25 cellular contexts compared by ENCODE assay signal in genomic region chr5:71623221-71623794, GRCh38. TPM values are rescaled to one million over a fixed set of nuclear protein-coding genes. Genes with fewer than 3 reads are reported as not detected.
A peak's percentile ranks its signal among the peaks of the same experiment; 100 is the strongest.
DNase-seq lines count a peak whose midpoint lies in the region; ATAC-seq, FAIRE-seq and TF ChIP-seq lines count a peak whose summit lies in the region.
"Had no signal": no experiment of that assay in that cellular context is flagged by ENCODE, and none has a peak within 500 bp of the region (broad histone marks: within the 10 kb centered on the region; RNA-seq: fewer than 3 reads in every experiment).

No MANE protein-coding gene starts in this region.

- no peak overlapping the region for H3K4me3 ChIP-seq in WERI-Rb-1 (ENCODE audit: low read depth, low read length)
- H3K4me3 ChIP-seq: BLaER1 treated with 17β-estradiol and CSF1 and Interleukin-3, amounts not matched to agents 10 nM and 100 nM; SJSA1 had no signal

- no peaks in the 10 kb centered on the region for H3K9me3 ChIP-seq in WERI-Rb-1 (ENCODE audit: severe bottlenecking)
- H3K9me3 ChIP-seq: SJSA1 had no signal

- H3K9me3 Mint-ChIP-seq in activated naive CD4-positive, alpha-beta T cell treated with anti-CD3 and anti-CD28 coated beads, Interleukin-2, amount 50 U/mL, for 24 hours = peaks cover 4% of the 10 kb centered on the region
- no peaks in the 10 kb centered on the region for H3K9me3 Mint-ChIP-seq in activated naive CD4-positive, alpha-beta T cell treated with anti-CD3 and anti-CD28 coated beads for 36 hours
- H3K9me3 Mint-ChIP-seq in memory B cell = peaks cover 3% of the 10 kb centered on the region
- no peaks in the 10 kb centered on the region for H3K9me3 Mint-ChIP-seq in stimulated activated effector memory CD8-positive, alpha-beta T cell treated with anti-CD3 and anti-CD28 coated beads, Interleukin-12 subunit alpha, Interleukin-12 subunit beta, amount 100 ng/mL, for 72 hours

- peaks cover 41% of the 10 kb centered on the region for H3K36me3 Mint-ChIP-seq in activated naive CD4-positive, alpha-beta T cell treated with anti-CD3 and anti-CD28 coated beads, Interleukin-2, amount 50 U/mL, for 24 hours
- peaks cover 58% of the 10 kb centered on the region for H3K36me3 Mint-ChIP-seq in activated naive CD4-positive, alpha-beta T cell treated with anti-CD3 and anti-CD28 coated beads for 36 hours (ENCODE audit: low read depth)
- H3K36me3 Mint-ChIP-seq in memory B cell = peaks cover 50% of the 10 kb centered on the region
- H3K36me3 Mint-ChIP-seq in stimulated activated effector memory CD8-positive, alpha-beta T cell treated with anti-CD3 and anti-CD28 coated beads, Interleukin-12 subunit alpha, Interleukin-12 subunit beta, amount 100 ng/mL, for 72 hours = peaks cover 42% of the 10 kb centered on the region

- peak overlapping the region; percentile 51 for H3K27ac Mint-ChIP-seq in activated naive CD4-positive, alpha-beta T cell treated with anti-CD3 and anti-CD28 coated beads, Interleukin-2, amount 50 U/mL, for 24 hours
- no peak overlapping the region for H3K27ac Mint-ChIP-seq in activated naive CD4-positive, alpha-beta T cell treated with anti-CD3 and anti-CD28 coated beads for 36 hours
- peak overlapping the region; percentile 71 for H3K27ac Mint-ChIP-seq in memory B cell
- no peak overlapping the region for H3K27ac Mint-ChIP-seq in stimulated activated effector memory CD8-positive, alpha-beta T cell treated with anti-CD3 and anti-CD28 coated beads, Interleukin-12 subunit alpha, Interleukin-12 subunit beta, amount 100 ng/mL, for 72 hours

- no peak for TF ChIP-seq POLR2A in H54 (IDR thresholded peaks at IDR 0.05; ENCODE audit: low read depth, low read length)

- no peak for DNase-seq in activated naive CD4-positive, alpha-beta T cell treated with anti-CD3 and anti-CD28 coated beads for 36 hours
- DNase-seq in M059J (ENCODE audit: low read depth) = peak; percentile 3
- no peak for DNase-seq in memory B cell (ENCODE audit: low spot score in 2 of 2)
- DNase-seq in stimulated activated effector memory CD8-positive, alpha-beta T cell treated with anti-CD3 and anti-CD28 coated beads, Interleukin-12 subunit alpha, Interleukin-12 subunit beta, amount 100 ng/mL, for 72 hours (ENCODE audit: low spot score in 2 of 2) = no peak
- DNase-seq in WERI-Rb-1 = no peak
- no peak for DNase-seq in H54 (ENCODE audit: insufficient read length, low spot score)
- DNase-seq: ACHN; CD8-positive, alpha-beta T cell; DMS153; GOT3; Karpas-422; NCI-H1417; NCI-H1694 treated with DMSO at 0.1 percent for 48 hours; NCI-H2081 treated with DMSO at 0.1 percent for 48 hours; NCI-H2171 treated with DMSO at 0.1 percent for 48 hours; NCI-H524 treated with DMSO at 0.1 percent for 48 hours; NCI-H82; OCI-M1 had no signal

- TF ChIP-seq CTCF in WERI-Rb-1 (IDR thresholded peaks at IDR 0.05; ENCODE audit: low read depth, low read length) = no peak

- H3K27me3 ChIP-seq in WERI-Rb-1 (ENCODE audit: insufficient read depth, low read depth, severe bottlenecking) = no peaks in the 10 kb centered on the region
- H3K27me3 ChIP-seq: BLaER1 treated with 17β-estradiol and CSF1 and Interleukin-3, amounts not matched to agents 10 nM and 100 nM; SJSA1 had no signal

- no peaks in the 10 kb centered on the region for H3K36me3 ChIP-seq in WERI-Rb-1

- no peak overlapping the region for H3K27ac ChIP-seq in WERI-Rb-1
- H3K27ac ChIP-seq: BLaER1 treated with 17β-estradiol and CSF1 and Interleukin-3, amounts not matched to agents 10 nM and 100 nM; SJSA1 had no signal

- no peak for FAIRE-seq in H54 (lab: Jason Lieb, UNC)
- FAIRE-seq: G401.6, GM12892, RCC 7860 had no signal

- no peak overlapping the region for H3K4me3 Mint-ChIP-seq in activated naive CD4-positive, alpha-beta T cell treated with anti-CD3 and anti-CD28 coated beads, Interleukin-2, amount 50 U/mL, for 24 hours
- no peak overlapping the region for H3K4me3 Mint-ChIP-seq in activated naive CD4-positive, alpha-beta T cell treated with anti-CD3 and anti-CD28 coated beads for 36 hours
- H3K4me3 Mint-ChIP-seq in memory B cell = no peak overlapping the region
- no peak overlapping the region for H3K4me3 Mint-ChIP-seq in stimulated activated effector memory CD8-positive, alpha-beta T cell treated with anti-CD3 and anti-CD28 coated beads, Interleukin-12 subunit alpha, Interleukin-12 subunit beta, amount 100 ng/mL, for 72 hours
- H3K4me3 Mint-ChIP-seq: CD8-positive, alpha-beta T cell had no signal

- ATAC-seq in memory B cell (ENCODE audit: low read depth) = no peak
- peak; percentile 46 for ATAC-seq in stimulated activated effector memory CD8-positive, alpha-beta T cell treated with anti-CD3 and anti-CD28 coated beads, Interleukin-12 subunit alpha, Interleukin-12 subunit beta, amount 100 ng/mL, for 72 hours
- no peak for ATAC-seq in HG03469 (IDR thresholded peaks at IDR 0.05; ENCODE audit: unreplicated experiment)
- ATAC-seq: CD8-positive, alpha-beta T cell had no signal

- intact Hi-C loops in activated naive CD4-positive, alpha-beta T cell treated with anti-CD3 and anti-CD28 coated beads for 36 hours (cut with micrococcal nuclease) = no loop called here

- H3K27me3 Mint-ChIP-seq in activated naive CD4-positive, alpha-beta T cell treated with anti-CD3 and anti-CD28 coated beads, Interleukin-2, amount 50 U/mL, for 24 hours = no peaks in the 10 kb centered on the region
- no peaks in the 10 kb centered on the region for H3K27me3 Mint-ChIP-seq in activated naive CD4-positive, alpha-beta T cell treated with anti-CD3 and anti-CD28 coated beads for 36 hours (ENCODE audit: low read depth)
- no peaks in the 10 kb centered on the region for H3K27me3 Mint-ChIP-seq in memory B cell

- CTCF ChIA-PET in activated naive CD4-positive, alpha-beta T cell treated with anti-CD3 and anti-CD28 coated beads for 36 hours (lab: Charles Lee) = no interaction called here

- peaks cover 31% of the 10 kb centered on the region for H3K4me1 Mint-ChIP-seq in activated naive CD4-positive, alpha-beta T cell treated with anti-CD3 and anti-CD28 coated beads, Interleukin-2, amount 50 U/mL, for 24 hours
- H3K4me1 Mint-ChIP-seq in activated naive CD4-positive, alpha-beta T cell treated with anti-CD3 and anti-CD28 coated beads for 36 hours (ENCODE audit: low read depth) = peaks cover 5% of the 10 kb centered on the region
- peaks cover 15% of the 10 kb centered on the region for H3K4me1 Mint-ChIP-seq in memory B cell
- peaks cover 22% of the 10 kb centered on the region for H3K4me1 Mint-ChIP-seq in stimulated activated effector memory CD8-positive, alpha-beta T cell treated with anti-CD3 and anti-CD28 coated beads, Interleukin-12 subunit alpha, Interleukin-12 subunit beta, amount 100 ng/mL, for 72 hours

RNA-seq across cellular contexts. Expression of gene MCCC2, which starts 36.2 kb away (rescaled TPM):
- 10 to 100 TPM; 49.3 to 51.6 TPM for total RNA-seq in activated naive CD4-positive, alpha-beta T cell treated with anti-CD3 and anti-CD28 coated beads for 36 hours
- total RNA-seq in M059J (2014; rRNA removed; shearing (Covaris generic)) = 35.9 and 42.8 TPM in 2 replicates

Comparison
In these comparisons a context has a peak if more than half of its experiments do, and no peak if none do; other contexts are left out.
1. H3K27ac Mint-ChIP-seq: peak in activated naive CD4-positive, alpha-beta T cell treated with anti-CD3 and anti-CD28 coated beads, Interleukin-2, amount 50 U/mL, for 24 hours (single experiment) and memory B cell (single experiment); none in activated naive CD4-positive, alpha-beta T cell treated with anti-CD3 and anti-CD28 coated beads for 36 hours (single experiment) and stimulated activated effector memory CD8-positive, alpha-beta T cell treated with anti-CD3 and anti-CD28 coated beads, Interleukin-12 subunit alpha, Interleukin-12 subunit beta, amount 100 ng/mL, for 72 hours (single experiment).